ENCODE assay signal across 10 cellular contexts in the genomic region with DNA sequence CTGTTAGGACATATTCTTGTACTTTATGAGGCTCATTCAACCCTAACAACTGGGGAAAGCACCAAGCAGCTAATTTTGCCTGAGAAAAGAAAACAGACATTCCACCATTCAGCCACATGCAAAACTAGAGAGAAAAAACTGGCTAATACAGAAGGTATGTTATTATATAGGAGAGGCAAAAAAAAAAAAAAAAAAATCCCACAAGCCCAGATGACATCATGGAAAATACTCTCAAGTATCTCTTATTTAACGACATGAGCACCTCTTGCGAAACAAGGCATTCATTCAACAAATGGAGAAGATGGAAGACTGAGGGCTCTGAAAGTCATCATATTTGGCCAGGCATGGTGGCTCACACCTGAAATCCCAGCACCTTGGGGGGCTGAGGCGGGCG.
DNase-seq lines count a peak whose midpoint lies in the region; ATAC-seq and TF ChIP-seq lines count a peak whose summit lies in the region.
"Had no signal": no experiment of that assay in that cellular context is flagged by ENCODE, and none has a peak within 500 bp of the region (broad histone marks: within the 10 kb centered on the region; RNA-seq: fewer than 3 reads in every experiment).

No MANE protein-coding gene starts in this region.

- no peaks in the 10 kb centered on the region for H3K27me3 ChIP-seq in BJ (ENCODE audit: control insufficient read depth, insufficient read depth, low read length)
- H3K27me3 ChIP-seq in PC-3 (ENCODE audit: low read length) = no peaks in the 10 kb centered on the region

- peaks cover 3% of the 10 kb centered on the region; the same call in 1 of the 2 replicates for H3K36me3 ChIP-seq in BJ (ENCODE audit: control insufficient read depth, insufficient read depth, low read length)
- no peaks in the 10 kb centered on the region for H3K36me3 ChIP-seq in PC-3 (ENCODE audit: low read depth, low read length)

- H3F3A ChIP-seq in PC-3 (ENCODE audit: low read length, unreplicated experiment) = no peaks in the 10 kb centered on the region

- BruUV-seq in PC-3 (replicated peaks; lab: Mats Ljungman, UMichigan) = no TSS peak

- intact Hi-C loops in PC-3 (cut with micrococcal nuclease) (loop anchor here (5.0 kb wide), 1 partner anchor 234 kb away; no protein-coding TSS in a partner anchor), Right ventricle myocardium superior (cut with DNase I) (no loop called here)

- H3K27ac ChIP-seq in PC-3 (ENCODE audit: low read length) = peak overlapping the region; percentile 76

- no peaks in the 10 kb centered on the region for H3K9me2 ChIP-seq in PC-3 (replicated peaks; ENCODE audit: low read length)

- no peaks in the 10 kb centered on the region for H3K79me2 ChIP-seq in PC-3 (ENCODE audit: low read length)

- peaks cover 49% of the 10 kb centered on the region for H3K4me1 ChIP-seq in PC-3 (ENCODE audit: insufficient read depth, low read length)

- CTCF ChIA-PET in BJ (lab: Yijun Ruan, JAX) = interaction anchor here (0.7 to 1.5 kb wide), 2 partner anchors 52 to 53 kb away, joined by 3 to 4 read pairs; no protein-coding TSS in a partner anchor
- CTCF ChIA-PET in PC-3 (lab: Charles Lee) = no interaction called here

- peak overlapping the region; percentile 50 for H3K9ac ChIP-seq in PC-3 (ENCODE audit: low read length)

- TF ChIP-seq CTCF in BJ (IDR thresholded peaks at IDR 0.05; ENCODE audit: insufficient read depth, low read depth, low read length) = no peak
- TF ChIP-seq CTCF in PC-3 (conservative IDR thresholded peaks at IDR 0.05; ENCODE audit: low read depth, low read length) = no peak

- H3K4me2 ChIP-seq in PC-3 (ENCODE audit: low read length) = 0 out of 2 replicates have a peak overlapping the region, but pooled peaks have one; percentile 6

- no peak overlapping the region for H3K4me3 ChIP-seq in BJ (ENCODE audit: low read depth, low read length)
- H3K4me3 ChIP-seq in PC-3 (ENCODE audit: low read length) = no peak overlapping the region

- H2AFZ ChIP-seq in PC-3 (ENCODE audit: low read length) = no peak overlapping the region

- H3K9me3 ChIP-seq in PC-3 (ENCODE audit: low read length) = no peaks in the 10 kb centered on the region

- H4K20me1 ChIP-seq in PC-3 (ENCODE audit: low read length) = no peaks in the 10 kb centered on the region

- ATAC-seq in PC-3 (no peak), Right ventricle myocardium superior (ENCODE audit: poor library complexity) (no peak)
- ATAC-seq: activated CD8-positive, alpha-beta memory T cell treated with anti-CD3 and anti-CD28 coated beads, Interleukin-2, amount 10 ng/mL, durations not matched to agents 7 days and 5 days had no signal

- POLR2A ChIA-PET in BJ (lab: Charles Lee) (interaction anchor here (0.6 kb wide), 1 partner anchor 130 kb away, joined by 3 read pairs; no protein-coding TSS in a partner anchor), PC-3 (lab: Charles Lee; ENCODE audit: unreplicated experiment) (no interaction called here)

- DNase-seq in BJ (ENCODE audit: low read depth) = peak; percentile 93
- DNase-seq in HCEC 1CT = peak; percentile 90
- DNase-seq in PC-3 = peak; percentile 62
- peak; percentile 93 for DNase-seq in glomerular visceral epithelial cell (ENCODE audit: extremely low spot score)
- DNase-seq in midbrain (lab: John Stamatoyannopoulos, UW) = no peak
- no peak for DNase-seq in CD1c-positive myeloid dendritic cell (ENCODE audit: extremely low spot score)
- DNase-seq in Right ventricle myocardium superior = no peak
- no peak for DNase-seq in LoVo (ENCODE audit: low spot score)
- DNase-seq: activated CD8-positive, alpha-beta memory T cell treated with anti-CD3 and anti-CD28 coated beads, Interleukin-2, amount 10 ng/mL, durations not matched to agents 7 days and 5 days; Kasumi-1 had no signal

Comparison
In these comparisons a context has a peak if more than half of its experiments do, and no peak if none do; other contexts are left out.
1. DNase-seq: peak in BJ (single experiment), HCEC 1CT (single experiment), PC-3 (single experiment) and glomerular visceral epithelial cell (single experiment); none in midbrain (single experiment), CD1c-positive myeloid dendritic cell (single experiment), Right ventricle myocardium superior (single experiment) and LoVo (single experiment).